Comparison of ENCODE assay signal across 8 cellular contexts in the genomic region with DNA sequence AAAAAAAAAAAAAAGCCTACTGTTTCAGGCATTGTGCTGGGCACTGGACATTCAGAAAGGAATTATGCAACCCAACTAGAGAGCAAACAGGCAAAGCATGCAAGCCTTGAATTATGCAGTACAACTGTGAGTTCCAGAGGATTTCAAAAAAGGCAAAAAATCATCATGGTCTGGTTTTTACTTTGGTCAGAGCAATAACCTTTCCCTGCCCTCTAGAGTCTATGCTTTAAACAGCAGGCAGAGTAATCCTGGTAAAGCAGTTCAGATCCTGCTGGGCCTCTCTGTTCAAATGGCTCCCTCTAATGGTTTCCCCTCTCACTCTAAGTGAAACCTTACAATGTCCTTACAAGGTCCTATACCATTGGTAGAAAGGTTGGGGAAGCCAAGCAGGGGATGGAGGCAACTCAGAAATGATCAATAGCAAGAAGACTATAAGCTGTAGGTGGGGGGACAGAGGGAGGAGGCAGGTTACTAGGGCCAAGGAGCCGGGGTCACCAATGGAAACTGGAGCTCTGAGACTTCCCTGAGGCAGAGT. TPM values are rescaled to one million over a fixed set of nuclear protein-coding genes. Genes with fewer than 3 reads are reported as not detected.
A peak's percentile ranks its signal among the peaks of the same experiment; 100 is the strongest.
DNase-seq lines count a peak whose midpoint lies in the region; ATAC-seq, FAIRE-seq and TF ChIP-seq lines count a peak whose summit lies in the region.

No MANE protein-coding gene starts in this region.

- peak overlapping the region in 1 of 2 donors; percentile 13 for H3K27ac ChIP-seq in kidney (ENCODE audit: low read depth in 2 of 2, low read length in 2 of 2)

- DNase-seq in AG08395 (ENCODE audit: low spot score) (peak; percentile 94), GM12865 (ENCODE audit: low read depth) (peak; percentile 87), NCI-H1105 (lab: John Stamatoyannopoulos, UW) (peak; percentile 33), SK-N-DZ (ENCODE audit: low spot score) (peak; percentile 90), kidney (no peak)
- peak; percentile 63 for DNase-seq in central memory CD4-positive, alpha-beta T cell
- DNase-seq in stimulated activated naive CD8-positive, alpha-beta T cell treated with anti-CD3 and anti-CD28 coated beads, Interleukin-15, Interleukin-2, amounts not matched to agents 100 U/mL and 50 U/mL, for 24 hours, result no peak

- TF ChIP-seq CTCF in GM12865 (IDR thresholded peaks at IDR 0.05; ENCODE audit: insufficient read depth, low read depth, low read length, missing control alignments) (peak; percentile 75), kidney (IDR thresholded peaks at IDR 0.05; ENCODE audit: borderline replicate concordance, extremely low read depth, insufficient read depth) (peak; percentile 79)

- FAIRE-seq in kidney (lab: Jason Lieb, UNC), result no peak

- no peak overlapping the region for H3K4me3 ChIP-seq in GM12865 (ENCODE audit: low read depth, low read length)
- H3K4me3 ChIP-seq in kidney (ENCODE audit: low read length in 2 of 2), result no peak overlapping the region

- intact Hi-C loops in kidney (cut with DNase I), result loop anchor here (5.0 kb wide), 1 partner anchor 37 kb away; no protein-coding TSS in a partner anchor

- no peaks in the 10 kb centered on the region for H3K9me3 ChIP-seq in kidney (ENCODE audit: control insufficient read depth in 1 of 2, low read length in 2 of 2)

- H3K9ac ChIP-seq in kidney (ENCODE audit: low read length in 2 of 2), result no peak overlapping the region

- ATAC-seq in stimulated activated naive CD8-positive, alpha-beta T cell treated with anti-CD3 and anti-CD28 coated beads, Interleukin-15, Interleukin-2, amounts not matched to agents 100 U/mL and 50 U/mL, for 24 hours, result peak; percentile 51
- no peak for ATAC-seq in GM19452 (IDR thresholded peaks at IDR 0.05; ENCODE audit: unreplicated experiment)

- H3K4me1 ChIP-seq in kidney (ENCODE audit: control insufficient read depth in 1 of 2, insufficient read depth in 1 of 2, low read depth in 1 of 2, low read length in 2 of 2), result peaks cover 0 to 2% of the 10 kb centered on the region in 2 donors

- H3K36me3 ChIP-seq in kidney (ENCODE audit: control insufficient read depth in 1 of 2, insufficient read depth in 2 of 2, low read length in 2 of 2), result no peaks in the 10 kb centered on the region

RNA-seq across cellular contexts. Expression of a gene that starts 4.6 kb away (rescaled TPM):
- polyA plus RNA-seq in SK-N-DZ (2014; cell fraction: cytosol; rRNA removed), result 23.9 and 24.0 TPM in 2 replicates
- 33.2 and 96.1 TPM in 2 replicates for polyA plus RNA-seq in SK-N-DZ (2014; cell fraction: nucleus; rRNA removed)
- 149 TPM for total RNA-seq in kidney
- polyA plus RNA-seq in kidney (ENCODE audit: insufficient read depth, low read depth, low replicate concordance), result 66.3 TPM

RNA-seq across cellular contexts. Expression of a gene that starts 9.3 kb away (rescaled TPM):
- polyA plus RNA-seq in SK-N-DZ (2014; cell fraction: cytosol; rRNA removed), result not detected in 2 replicates
- polyA plus RNA-seq in SK-N-DZ (2014; cell fraction: nucleus; rRNA removed), result not detected in 2 replicates
- total RNA-seq in kidney, result 4.5 TPM
- polyA plus RNA-seq in kidney (ENCODE audit: insufficient read depth, low read depth, low replicate concordance), result 10.3 TPM

RNA-seq across cellular contexts. Expression of a gene that starts 44.0 kb away (rescaled TPM):
- polyA plus RNA-seq in SK-N-DZ (2014; cell fraction: cytosol; rRNA removed), result 0.22 TPM in 1 of 2 replicates, not detected in the other
- polyA plus RNA-seq in SK-N-DZ (2014; cell fraction: nucleus; rRNA removed), result not detected in 2 replicates
- not detected for total RNA-seq in kidney
- polyA plus RNA-seq in kidney (ENCODE audit: insufficient read depth, low read depth, low replicate concordance), result 0.41 TPM

RNA-seq across cellular contexts. Expression of a gene that starts 51.7 kb away (rescaled TPM):
- polyA plus RNA-seq in SK-N-DZ (2014; cell fraction: cytosol; rRNA removed), result not detected in 2 replicates
- not detected in 2 replicates for polyA plus RNA-seq in SK-N-DZ (2014; cell fraction: nucleus; rRNA removed)
- total RNA-seq in kidney, result not detected
- not detected for polyA plus RNA-seq in kidney (ENCODE audit: insufficient read depth, low read depth, low replicate concordance)

Comparison
In these comparisons a context has a peak if more than half of its experiments do, and no peak if none do; other contexts are left out.
1. DNase-seq: peak in AG08395 (single experiment), GM12865 (single experiment), NCI-H1105 (single experiment), SK-N-DZ (single experiment) and central memory CD4-positive, alpha-beta T cell (single experiment); none in kidney (single experiment) and stimulated activated naive CD8-positive, alpha-beta T cell treated with anti-CD3 and anti-CD28 coated beads, Interleukin-15, Interleukin-2, amounts not matched to agents 100 U/mL and 50 U/mL, for 24 hours (single experiment).